2 cellular contexts compared by ENCODE assay signal in genomic region chr22:37499006-37499707, GRCh38.
TF ChIP-seq lines count a peak whose summit lies in the region.

No MANE protein-coding gene starts in this region.

TF ChIP-seq in A549, 52 proteins besides CTCF, POLR2A, EP300 and RAD21:
- no peak for TF ChIP-seq RARB (CRISPR knock-in tag; IDR thresholded peaks at IDR 0.05)
- no peak for TF ChIP-seq RCOR1 (IDR thresholded peaks at IDR 0.05; ENCODE audit: low read depth, low read length)
- no peak for TF ChIP-seq JUN (IDR thresholded peaks at IDR 0.05)
- no peak for TF ChIP-seq FOXS1 (CRISPR knock-in tag; IDR thresholded peaks at IDR 0.05)
- TF ChIP-seq TFCP2L1 (CRISPR knock-in tag; IDR thresholded peaks at IDR 0.05), result no peak
- no peak for TF ChIP-seq ZNF302 (CRISPR knock-in tag; IDR thresholded peaks at IDR 0.05)
- no peak for TF ChIP-seq ZSCAN20 (CRISPR knock-in tag; IDR thresholded peaks at IDR 0.05)
- TF ChIP-seq MAX (IDR thresholded peaks at IDR 0.05), result no peak
- no peak for TF ChIP-seq HMGXB4 (CRISPR knock-in tag; IDR thresholded peaks at IDR 0.05; ENCODE audit: borderline replicate concordance)
- TF ChIP-seq NPAS2 (CRISPR knock-in tag; IDR thresholded peaks at IDR 0.05; ENCODE audit: borderline replicate concordance), result no peak
- TF ChIP-seq HOXB5 (CRISPR knock-in tag; IDR thresholded peaks at IDR 0.05), result no peak
- no peak for TF ChIP-seq FOSL2 (IDR thresholded peaks at IDR 0.05)
- TF ChIP-seq FOSL2 (CRISPR knock-in tag; IDR thresholded peaks at IDR 0.05), result no peak
- TF ChIP-seq CHD4 (IDR thresholded peaks at IDR 0.05; ENCODE audit: borderline replicate concordance), result no peak
- TF ChIP-seq ZC3H11A (IDR thresholded peaks at IDR 0.05), result no peak

TF ChIP-seq in H1, 55 proteins besides CTCF, POLR2A, EP300 and RAD21:
- TF ChIP-seq TBP (IDR thresholded peaks at IDR 0.05; ENCODE audit: low read depth, low read length) (no peak), BRCA1 (IDR thresholded peaks at IDR 0.05; ENCODE audit: low read depth, low read length) (no peak), EZH2 (IDR thresholded peaks at IDR 0.05; ENCODE audit: low read depth, low read length, severe bottlenecking) (no peak), RFX5 (IDR thresholded peaks at IDR 0.05; ENCODE audit: borderline replicate concordance, low read depth, low read length) (no peak), PHF8 (conservative IDR thresholded peaks at IDR 0.05; ENCODE audit: low read depth, low read length) (no peak), POLR2AphosphoS5 (IDR thresholded peaks at IDR 0.05; ENCODE audit: low read depth, low read length) (no peak), ATF3 (IDR thresholded peaks at IDR 0.05; ENCODE audit: insufficient read depth, low read depth, low read length) (no peak), NRF1 (IDR thresholded peaks at IDR 0.05; ENCODE audit: low read depth, low read length) (no peak), CBX5 (IDR thresholded peaks at IDR 0.05; ENCODE audit: low read depth, low read length) (no peak), GTF2F1 (IDR thresholded peaks at IDR 0.05; ENCODE audit: borderline replicate concordance, low read depth, low read length) (no peak), SP1 (IDR thresholded peaks at IDR 0.05; ENCODE audit: low read depth, low read length) (no peak), BCL11A (IDR thresholded peaks at IDR 0.05; ENCODE audit: low read depth in 2 of 2, low read length in 2 of 2) (no peak), RNF2 (IDR thresholded peaks at IDR 0.05; ENCODE audit: borderline replicate concordance, low read depth, low read length, missing control alignments, poor library complexity, severe bottlenecking) (no peak), ASH2L (IDR thresholded peaks at IDR 0.05; ENCODE audit: low read length) (no peak), CBX8 (IDR thresholded peaks at IDR 0.05; ENCODE audit: borderline replicate concordance, low read depth, low read length) (no peak), EGR1 (IDR thresholded peaks at IDR 0.05; ENCODE audit: borderline replicate concordance, low read depth, low read length) (no peak)
TF ChIP-seq in H1: peak in this region for 0.
